ENCODE assay signal across 1 cellular context in genomic region chr12:10065241-10065640, GRCh38.
TF ChIP-seq lines count a peak whose summit lies in the region.

No MANE protein-coding gene starts in this region.

TF ChIP-seq in GM23338, 12 proteins besides CTCF, POLR2A, EP300 and RAD21 (continued from another document):
- TF ChIP-seq STAT1 (IDR thresholded peaks at IDR 0.05; ENCODE audit: unreplicated experiment) = no peak
